ENCODE assay signal across 8 cellular contexts in the genomic region with DNA sequence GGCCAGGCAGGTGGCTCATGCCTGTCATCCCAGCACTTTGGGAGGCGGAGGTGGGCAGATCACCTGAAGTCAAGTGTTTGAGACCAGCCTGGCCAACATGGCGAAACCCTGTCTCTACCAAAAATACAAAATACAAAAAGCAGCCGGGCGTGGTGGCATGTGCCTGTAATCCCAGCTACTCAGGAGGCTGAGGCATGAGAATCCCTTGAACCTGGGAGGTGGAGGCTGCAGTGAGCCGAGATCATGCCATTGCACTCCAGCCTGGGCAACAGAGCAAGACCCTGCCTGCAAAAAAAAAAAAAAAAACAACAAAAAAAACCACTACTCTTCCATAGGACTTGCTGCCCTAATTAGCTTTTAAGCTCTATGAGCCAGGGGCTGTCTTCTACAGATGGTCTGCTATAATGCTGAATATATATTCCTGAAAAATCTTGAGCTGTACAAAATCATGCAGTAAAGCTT. TPM values are rescaled to one million over a fixed set of nuclear protein-coding genes. Genes with fewer than 3 reads are reported as not detected.
DNase-seq lines count a peak whose midpoint lies in the region; ATAC-seq and TF ChIP-seq lines count a peak whose summit lies in the region.
"Not testable (repeated sequence)": the region's sequence is repeated elsewhere in the genome, so short reads cannot be mapped to it uniquely, and the experiment has no call there.

No MANE protein-coding gene starts in this region.

- TF ChIP-seq CTCF in brain (conservative IDR thresholded peaks at IDR 0.05); fibroblast of lung (conservative IDR thresholded peaks at IDR 0.05 in 1 of 2, IDR thresholded peaks at IDR 0.05 in 1 of 2; ENCODE audit: low read depth in 1 of 2, low read length in 2 of 2); prostate gland (IDR thresholded peaks at IDR 0.05); thoracic aorta (IDR thresholded peaks at IDR 0.05): not testable (repeated sequence)

- WGBS in prostate gland, result 69% methylated on average over 5 of the region's 5 CpGs

- not testable (repeated sequence) for TF ChIP-seq POLR2A in prostate gland (IDR thresholded peaks at IDR 0.05)

- peak overlapping the region; percentile 40 for H3K4me3 ChIP-seq in CD4-positive, CD25-positive, alpha-beta regulatory T cell (ENCODE audit: low read depth, low read length)
- H3K4me3 ChIP-seq in fibroblast of lung (replicated peaks in 1 of 4; ENCODE audit: control extremely low read depth in 1 of 4, insufficient read depth in 1 of 4, low read depth in 3 of 4, low read length in 4 of 4) (peak overlapping the region in 3 of 4 experiments; percentile 92 to 97 (median 95)), prostate gland (peak overlapping the region; percentile 1 to 87), thoracic aorta (peak overlapping the region; percentile 86)

- not testable (repeated sequence) for H2AFZ ChIP-seq in fibroblast of lung (ENCODE audit: low read length)

- not testable (repeated sequence) for H3K36me3 ChIP-seq in CD4-positive, CD25-positive, alpha-beta regulatory T cell (ENCODE audit: control insufficient read depth, insufficient read depth, low read length); fibroblast of lung (ENCODE audit: control insufficient read depth, insufficient read depth, low read length); prostate gland; thoracic aorta

- peaks cover 53% of the 10 kb centered on the region for H3K4me1 ChIP-seq in CD4-positive, CD25-positive, alpha-beta regulatory T cell (ENCODE audit: control insufficient read depth, insufficient read depth, low read length, poor library complexity, severe bottlenecking)
- H3K4me1 ChIP-seq in fibroblast of lung (ENCODE audit: control insufficient read depth, extremely low read depth, insufficient read depth, low read length); prostate gland (replicated peaks): not testable (repeated sequence)
- H3K4me1 ChIP-seq in thoracic aorta (ENCODE audit: control insufficient read depth in 1 of 2, low read depth in 2 of 2), result peaks cover 28 to 51% of the 10 kb centered on the region in 2 donors

- not testable (repeated sequence) for H3K9me3 Mint-ChIP-seq in CD4-positive, CD25-positive, alpha-beta regulatory T cell; IgD-negative memory B cell; activated T-cell treated with anti-CD3 and anti-CD28 coated beads, Interleukin-2, amount 50 U/mL, for 24 hours; brain; memory B cell

- H3K4me3 Mint-ChIP-seq in CD4-positive, CD25-positive, alpha-beta regulatory T cell, result peak overlapping the region; percentile 13 to 100 (median 65)
- H3K4me3 Mint-ChIP-seq in IgD-negative memory B cell (peak overlapping the region in 3 of 4 donors; percentile 63 to 99 (median 98)), brain (peak overlapping the region; percentile 98 to 100 (median 100)), memory B cell (peak overlapping the region; percentile 56)
- peak overlapping the region; percentile 98 for H3K4me3 Mint-ChIP-seq in activated T-cell treated with anti-CD3 and anti-CD28 coated beads, Interleukin-2, amount 50 U/mL, for 24 hours

- H3K27me3 ChIP-seq in CD4-positive, CD25-positive, alpha-beta regulatory T cell (ENCODE audit: control insufficient read depth, insufficient read depth, low read length); fibroblast of lung (ENCODE audit: control insufficient read depth, insufficient read depth, low read length); prostate gland (replicated peaks; ENCODE audit: insufficient read depth); thoracic aorta (replicated peaks; ENCODE audit: insufficient read depth): not testable (repeated sequence)

- H3K79me2 ChIP-seq in fibroblast of lung (ENCODE audit: control insufficient read depth, insufficient read depth, low read length), result peaks cover 83% of the 10 kb centered on the region

- ATAC-seq in CD4-positive, CD25-positive, alpha-beta regulatory T cell (ENCODE audit: low read depth in 2 of 2); memory B cell (ENCODE audit: low read depth); thoracic aorta (ENCODE audit: insufficient number of reproducible peaks, low FRiP score, low read depth): not testable (repeated sequence)

- not testable (repeated sequence) for H3K27me3 Mint-ChIP-seq in CD4-positive, CD25-positive, alpha-beta regulatory T cell; IgD-negative memory B cell; activated T-cell treated with anti-CD3 and anti-CD28 coated beads, Interleukin-2, amount 50 U/mL, for 24 hours; memory B cell
- peaks cover 13% of the 10 kb centered on the region for H3K27me3 Mint-ChIP-seq in brain

- H3K27ac Mint-ChIP-seq in CD4-positive, CD25-positive, alpha-beta regulatory T cell, result peak overlapping the region in 1 of 3 donors; percentile 98
- H3K27ac Mint-ChIP-seq in IgD-negative memory B cell (peak overlapping the region; percentile 1 to 25 (median 21)), brain (peak overlapping the region; percentile 50 to 100 (median 100))
- H3K27ac Mint-ChIP-seq in activated T-cell treated with anti-CD3 and anti-CD28 coated beads, Interleukin-2, amount 50 U/mL, for 24 hours, result peak overlapping the region; percentile 99
- not testable (repeated sequence) for H3K27ac Mint-ChIP-seq in memory B cell

- not testable (repeated sequence) for H4K20me1 ChIP-seq in fibroblast of lung (ENCODE audit: control insufficient read depth, extremely low read depth, insufficient read depth, low read length)

- DNase-seq in CD4-positive, CD25-positive, alpha-beta regulatory T cell; activated T-cell treated with anti-CD3 and anti-CD28 coated beads, Interleukin-2, amount 50 U/mL, for 24 hours; fibroblast of lung (ENCODE audit: low read depth in 2 of 2); memory B cell (ENCODE audit: low spot score in 2 of 2); prostate gland (ENCODE audit: low spot score); thoracic aorta (ENCODE audit: low spot score): not testable (repeated sequence)

- H3K27ac ChIP-seq in CD4-positive, CD25-positive, alpha-beta regulatory T cell (ENCODE audit: insufficient read depth, low read length, poor library complexity, severe bottlenecking); fibroblast of lung (ENCODE audit: insufficient read depth, low read length): not testable (repeated sequence)
- H3K27ac ChIP-seq in prostate gland, result peak overlapping the region; percentile 94 to 97
- peak overlapping the region in 1 of 2 donors; percentile 39 for H3K27ac ChIP-seq in thoracic aorta

- peak overlapping the region; percentile 77 for H3K4me2 ChIP-seq in fibroblast of lung (ENCODE audit: extremely low read depth, insufficient read depth, low read length)

- not testable (repeated sequence) for H3K36me3 Mint-ChIP-seq in CD4-positive, CD25-positive, alpha-beta regulatory T cell; IgD-negative memory B cell; memory B cell
- H3K36me3 Mint-ChIP-seq in activated T-cell treated with anti-CD3 and anti-CD28 coated beads, Interleukin-2, amount 50 U/mL, for 24 hours (ENCODE audit: low read depth), result peaks cover 65% of the 10 kb centered on the region
- peaks cover 44% of the 10 kb centered on the region for H3K36me3 Mint-ChIP-seq in brain

- intact Hi-C loops in prostate gland (cut with DNase I), result loop anchor here (10.0 kb wide), 1 partner anchor 357 kb away; no protein-coding TSS in a partner anchor

- not testable (repeated sequence) for H3K9ac ChIP-seq in fibroblast of lung (ENCODE audit: insufficient read depth, low read length)

- peaks cover 32 to 69% (median 51%) of the 10 kb centered on the region in 4 donors for H3K4me1 Mint-ChIP-seq in CD4-positive, CD25-positive, alpha-beta regulatory T cell
- peaks cover 28 to 50% (median 48%) of the 10 kb centered on the region in 3 donors for H3K4me1 Mint-ChIP-seq in IgD-negative memory B cell
- H3K4me1 Mint-ChIP-seq in activated T-cell treated with anti-CD3 and anti-CD28 coated beads, Interleukin-2, amount 50 U/mL, for 24 hours (ENCODE audit: low read depth), result peaks cover 54% of the 10 kb centered on the region
- H3K4me1 Mint-ChIP-seq in brain, result peaks cover 57% of the 10 kb centered on the region
- peaks cover 31% of the 10 kb centered on the region for H3K4me1 Mint-ChIP-seq in memory B cell

- not testable (repeated sequence) for H3K9me3 ChIP-seq in CD4-positive, CD25-positive, alpha-beta regulatory T cell (ENCODE audit: control insufficient read depth in 2 of 2, low read length in 2 of 2); fibroblast of lung (ENCODE audit: control insufficient read depth, insufficient read depth, low read depth, low read length); prostate gland; thoracic aorta

RNA-seq across cellular contexts. Expression of a gene that starts 4.3 kb away (rescaled TPM):
- total RNA-seq in CD4-positive, CD25-positive, alpha-beta regulatory T cell, result 78.2 TPM
- polyA plus RNA-seq in CD4-positive, CD25-positive, alpha-beta regulatory T cell, result 10 to 100 TPM; 36.7 to 48.9 (median 42.0) TPM
- polyA plus RNA-seq in IgD-negative memory B cell, result 99.0 TPM
- 82.7 TPM for polyA plus RNA-seq in brain (ENCODE audit: insufficient read depth, low read depth, low replicate concordance)
- 73.5 and 80.9 TPM in 2 replicates for total RNA-seq in fibroblast of lung
- polyA plus RNA-seq in fibroblast of lung, result 56.6 and 60.3 TPM in 2 replicates
- 37.7 and 41.5 TPM in 2 replicates for polyA plus RNA-seq in fibroblast of lung (2012)
- polyA minus RNA-seq in fibroblast of lung (ENCODE audit: low replicate concordance), result 5.1 and 7.3 TPM in 2 replicates
- 100 to 1,000 TPM; 138 to 241 TPM for total RNA-seq in prostate gland
- 100 to 1,000 TPM in 1 of 2 donors, 10 to 100 TPM in 1; 91.1 to 178 TPM for total RNA-seq in thoracic aorta

RNA-seq across cellular contexts. Expression of a gene that starts 59.7 kb away (rescaled TPM):
- total RNA-seq in CD4-positive, CD25-positive, alpha-beta regulatory T cell, result 116 TPM
- polyA plus RNA-seq in CD4-positive, CD25-positive, alpha-beta regulatory T cell, result 100 to 1,000 TPM; 195 to 314 (median 239) TPM
- polyA plus RNA-seq in IgD-negative memory B cell (245 TPM), brain (ENCODE audit: insufficient read depth, low read depth, low replicate concordance) (98.7 TPM), fibroblast of lung (149 and 169 TPM in 2 replicates)
- total RNA-seq in fibroblast of lung (82.2 and 115 TPM in 2 replicates), prostate gland (10 to 100 TPM; 49.0 to 71.5 TPM), thoracic aorta (10 to 100 TPM; 32.9 to 37.2 TPM)
- polyA plus RNA-seq in fibroblast of lung (2012), result 146 and 170 TPM in 2 replicates
- polyA minus RNA-seq in fibroblast of lung (ENCODE audit: low replicate concordance), result 26.1 and 34.6 TPM in 2 replicates

Comparison
In these comparisons a context has a peak if more than half of its experiments do, and no peak if none do; other contexts are left out.
1. H3K4me3 ChIP-seq: peak in every context shown above with its lines; median percentile 95 in fibroblast of lung; 86 in thoracic aorta; 44 in prostate gland; 40 in CD4-positive, CD25-positive, alpha-beta regulatory T cell.